ENCODE assay signal across 11 cellular contexts in the genomic region with DNA sequence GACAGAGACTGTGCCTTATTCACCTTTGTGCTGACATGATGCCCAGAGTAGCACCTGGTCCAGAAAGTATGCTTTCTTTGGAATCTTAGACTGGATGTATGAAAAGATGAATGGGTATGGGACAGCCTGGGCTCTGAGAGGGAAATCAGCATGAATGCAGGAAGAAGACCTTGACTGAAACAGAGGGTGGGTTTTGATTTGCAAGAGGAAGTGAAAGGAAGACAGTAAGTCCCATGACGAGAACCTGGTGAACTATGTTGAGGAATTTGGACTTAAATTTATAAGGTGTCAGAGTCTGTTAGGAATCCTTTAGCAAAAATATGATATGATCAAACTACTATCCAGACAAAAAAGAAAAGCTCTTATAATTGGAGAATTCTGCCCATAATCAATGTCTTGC.
A peak's percentile ranks its signal among the peaks of the same experiment; 100 is the strongest.
DNase-seq lines count a peak whose midpoint lies in the region; ATAC-seq and TF ChIP-seq lines count a peak whose summit lies in the region.
"Had no signal": no experiment of that assay in that cellular context is flagged by ENCODE, and none has a peak within 500 bp of the region (broad histone marks: within the 10 kb centered on the region; RNA-seq: fewer than 3 reads in every experiment).

No MANE protein-coding gene starts in this region.

- peak; percentile 52 for ATAC-seq in GM19035 (IDR thresholded peaks at IDR 0.05; ENCODE audit: unreplicated experiment)
- peak; percentile 74 for ATAC-seq in HG02623 (IDR thresholded peaks at IDR 0.05; ENCODE audit: unreplicated experiment)
- peak; percentile 59 for ATAC-seq in HG03469 (IDR thresholded peaks at IDR 0.05; ENCODE audit: unreplicated experiment)
- ATAC-seq in stimulated activated memory B cell treated with anti-CD40 and anti-IgM and Interleukin-4, amounts not matched to agents 10 μg/mL and 1 μg/mL and 100 μg/mL, for 72 hours: peak; percentile 57
- ATAC-seq in GM23338: no peak

- no peaks in the 10 kb centered on the region for H3K4me1 ChIP-seq in GM23338 (ENCODE audit: insufficient read depth)
- H3K4me1 ChIP-seq: suprapubic skin had no signal

- H3K27ac Mint-ChIP-seq in stimulated activated memory B cell treated with anti-CD40 and anti-IgM and Interleukin-4, amounts not matched to agents 10 μg/mL and 1 μg/mL and 100 μg/mL, for 72 hours: peak overlapping the region; percentile 66
- no peak overlapping the region for H3K27ac Mint-ChIP-seq in GM23338
- no peak overlapping the region for H3K27ac Mint-ChIP-seq in chondrocyte (ENCODE audit: unreplicated experiment)
- H3K27ac Mint-ChIP-seq: T-helper 2 cell treated with Interferon-gamma antibody and Interleukin-4, amounts not matched to agents 5 μg/mL and 100 μg/mL, for 36 hours had no signal

- H3K36me3 Mint-ChIP-seq in stimulated activated memory B cell treated with anti-CD40 and anti-IgM and Interleukin-4, amounts not matched to agents 10 μg/mL and 1 μg/mL and 100 μg/mL, for 72 hours: no peaks in the 10 kb centered on the region
- H3K36me3 Mint-ChIP-seq in GM23338 (ENCODE audit: low read depth) (no peaks in the 10 kb centered on the region), chondrocyte (ENCODE audit: low read depth) (no peaks in the 10 kb centered on the region)

- H3K36me3 ChIP-seq in GM23338 (ENCODE audit: insufficient read depth): no peaks in the 10 kb centered on the region
- H3K36me3 ChIP-seq: suprapubic skin had no signal

- peaks cover 36% of the 10 kb centered on the region for H3K4me1 Mint-ChIP-seq in stimulated activated memory B cell treated with anti-CD40 and anti-IgM and Interleukin-4, amounts not matched to agents 10 μg/mL and 1 μg/mL and 100 μg/mL, for 72 hours
- no peaks in the 10 kb centered on the region; the same call in 1 of the 3 replicates for H3K4me1 Mint-ChIP-seq in GM23338
- peaks cover 22% of the 10 kb centered on the region for H3K4me1 Mint-ChIP-seq in chondrocyte (ENCODE audit: low read depth)

- no peak overlapping the region for H3K4me3 Mint-ChIP-seq in stimulated activated memory B cell treated with anti-CD40 and anti-IgM and Interleukin-4, amounts not matched to agents 10 μg/mL and 1 μg/mL and 100 μg/mL, for 72 hours
- H3K4me3 Mint-ChIP-seq in GM23338 (no peak overlapping the region), chondrocyte (ENCODE audit: unreplicated experiment) (no peak overlapping the region)
- H3K4me3 Mint-ChIP-seq: T-helper 2 cell treated with Interferon-gamma antibody and Interleukin-4, amounts not matched to agents 5 μg/mL and 100 μg/mL, for 36 hours had no signal

- DNase-seq in GM23338 (ENCODE audit: low spot score) (no peak), HuH-7.5 (ENCODE audit: low spot score) (no peak), chondrocyte (ENCODE audit: low spot score) (no peak)
- DNase-seq: amygdala, NCI-H1436 treated with DMSO at 0.1 percent for 48 hours had no signal

- no peak overlapping the region for H3K4me2 ChIP-seq in GM23338

- no peak overlapping the region for H2AFZ ChIP-seq in GM23338

- H3K79me2 ChIP-seq in GM23338 (replicated peaks; ENCODE audit: insufficient read depth): no peaks in the 10 kb centered on the region

- H3K9me2 ChIP-seq in GM23338 (ENCODE audit: insufficient read depth): 0 out of 2 replicates have a peak, but pooled peaks cover 6% of the 10 kb centered on the region

- H3K27ac ChIP-seq in GM23338 (ENCODE audit: low read depth): no peak overlapping the region
- H3K27ac ChIP-seq: suprapubic skin had no signal

- H3K27me3 ChIP-seq in GM23338 (ENCODE audit: insufficient read depth): no peaks in the 10 kb centered on the region
- H3K27me3 ChIP-seq: suprapubic skin had no signal

- no peaks in the 10 kb centered on the region for H4K20me1 ChIP-seq in GM23338 (replicated peaks; ENCODE audit: insufficient read depth)

- no peaks in the 10 kb centered on the region for H3F3A ChIP-seq in GM23338 (replicated peaks; ENCODE audit: low read depth)

- TF ChIP-seq CTCF in GM23338 (conservative IDR thresholded peaks at IDR 0.05; ENCODE audit: low read depth in 2 of 2) (no peak), chondrocyte (IDR thresholded peaks at IDR 0.05) (no peak)

- H3K4me3 ChIP-seq in GM23338: no peak overlapping the region
- H3K4me3 ChIP-seq: suprapubic skin had no signal

- H3K27me3 Mint-ChIP-seq in stimulated activated memory B cell treated with anti-CD40 and anti-IgM and Interleukin-4, amounts not matched to agents 10 μg/mL and 1 μg/mL and 100 μg/mL, for 72 hours: no peaks in the 10 kb centered on the region
- peaks cover 2% of the 10 kb centered on the region for H3K27me3 Mint-ChIP-seq in GM23338 (ENCODE audit: insufficient read depth, low read depth, poor library complexity)
- H3K27me3 Mint-ChIP-seq in chondrocyte (ENCODE audit: low read depth): no peaks in the 10 kb centered on the region

- peaks cover 3% of the 10 kb centered on the region for H3K9me3 Mint-ChIP-seq in stimulated activated memory B cell treated with anti-CD40 and anti-IgM and Interleukin-4, amounts not matched to agents 10 μg/mL and 1 μg/mL and 100 μg/mL, for 72 hours
- H3K9me3 Mint-ChIP-seq in GM23338 (no peaks in the 10 kb centered on the region), chondrocyte (ENCODE audit: low read depth) (no peaks in the 10 kb centered on the region)
- H3K9me3 Mint-ChIP-seq: T-helper 2 cell treated with Interferon-gamma antibody and Interleukin-4, amounts not matched to agents 5 μg/mL and 100 μg/mL, for 36 hours had no signal

TF ChIP-seq in GM23338, 12 proteins besides CTCF, POLR2A, EP300 and RAD21 (continues in another document):
- TF ChIP-seq EZH2 (IDR thresholded peaks at IDR 0.05; ENCODE audit: low read depth, unreplicated experiment) (no peak), ZNF331 (CRISPR knock-in tag; IDR thresholded peaks at IDR 0.05; ENCODE audit: low read depth) (no peak), STAT1 (IDR thresholded peaks at IDR 0.05; ENCODE audit: unreplicated experiment) (no peak)
- TF ChIP-seq, protein P1, sequence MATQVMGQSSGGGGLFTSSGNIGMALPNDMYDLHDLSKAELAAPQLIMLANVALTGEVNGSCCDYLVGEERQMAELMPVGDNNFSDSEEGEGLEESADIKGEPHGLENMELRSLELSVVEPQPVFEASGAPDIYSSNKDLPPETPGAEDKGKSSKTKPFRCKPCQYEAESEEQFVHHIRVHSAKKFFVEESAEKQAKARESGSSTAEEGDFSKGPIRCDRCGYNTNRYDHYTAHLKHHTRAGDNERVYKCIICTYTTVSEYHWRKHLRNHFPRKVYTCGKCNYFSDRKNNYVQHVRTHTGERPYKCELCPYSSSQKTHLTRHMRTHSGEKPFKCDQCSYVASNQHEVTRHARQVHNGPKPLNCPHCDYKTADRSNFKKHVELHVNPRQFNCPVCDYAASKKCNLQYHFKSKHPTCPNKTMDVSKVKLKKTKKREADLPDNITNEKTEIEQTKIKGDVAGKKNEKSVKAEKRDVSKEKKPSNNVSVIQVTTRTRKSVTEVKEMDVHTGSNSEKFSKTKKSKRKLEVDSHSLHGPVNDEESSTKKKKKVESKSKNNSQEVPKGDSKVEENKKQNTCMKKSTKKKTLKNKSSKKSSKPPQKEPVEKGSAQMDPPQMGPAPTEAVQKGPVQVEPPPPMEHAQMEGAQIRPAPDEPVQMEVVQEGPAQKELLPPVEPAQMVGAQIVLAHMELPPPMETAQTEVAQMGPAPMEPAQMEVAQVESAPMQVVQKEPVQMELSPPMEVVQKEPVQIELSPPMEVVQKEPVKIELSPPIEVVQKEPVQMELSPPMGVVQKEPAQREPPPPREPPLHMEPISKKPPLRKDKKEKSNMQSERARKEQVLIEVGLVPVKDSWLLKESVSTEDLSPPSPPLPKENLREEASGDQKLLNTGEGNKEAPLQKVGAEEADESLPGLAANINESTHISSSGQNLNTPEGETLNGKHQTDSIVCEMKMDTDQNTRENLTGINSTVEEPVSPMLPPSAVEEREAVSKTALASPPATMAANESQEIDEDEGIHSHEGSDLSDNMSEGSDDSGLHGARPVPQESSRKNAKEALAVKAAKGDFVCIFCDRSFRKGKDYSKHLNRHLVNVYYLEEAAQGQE (IDR thresholded peaks at IDR 0.05; ENCODE audit: unreplicated experiment): no peak
